Comparison of ENCODE assay signal across 16 cellular contexts in the genomic region with DNA sequence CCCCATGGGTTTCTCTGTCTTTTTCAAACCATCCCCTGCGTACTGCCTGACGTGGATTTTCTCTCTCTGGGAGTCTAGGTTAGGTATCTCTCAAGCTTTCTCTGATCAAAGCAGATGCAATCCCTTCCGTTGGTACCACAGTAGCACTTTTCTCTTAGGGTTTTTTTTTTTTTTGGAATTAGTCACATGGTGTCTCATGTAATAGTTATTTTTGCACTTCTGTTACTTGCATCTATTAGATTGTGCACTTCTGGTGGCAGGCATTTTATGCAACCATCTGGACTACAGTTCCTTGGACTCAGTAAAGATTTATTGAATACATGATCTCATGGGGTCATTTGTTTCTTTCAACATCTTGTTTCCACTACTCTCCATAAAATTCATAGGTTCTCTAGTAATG.
DNase-seq lines count a peak whose midpoint lies in the region; ATAC-seq and TF ChIP-seq lines count a peak whose summit lies in the region.
"Had no signal": no experiment of that assay in that cellular context is flagged by ENCODE, and none has a peak within 500 bp of the region (broad histone marks: within the 10 kb centered on the region; RNA-seq: fewer than 3 reads in every experiment).

No MANE protein-coding gene starts in this region.

- H2BK20ac ChIP-seq in IMR-90 (ENCODE audit: low read depth, low read length), result no peak overlapping the region

- no peak for TF ChIP-seq CTCF in IMR-90 (conservative IDR thresholded peaks at IDR 0.05; ENCODE audit: low read depth, low read length)
- TF ChIP-seq CTCF in brain (conservative IDR thresholded peaks at IDR 0.05), result no peak
- no peak for TF ChIP-seq CTCF in nephron progenitor cell (IDR thresholded peaks at IDR 0.05)

- no peaks in the 10 kb centered on the region for H4K20me1 ChIP-seq in IMR-90 (ENCODE audit: insufficient read depth, low read length)
- H4K20me1 ChIP-seq: BLaER1 treated with 17β-estradiol and CSF1 and Interleukin-3, amounts not matched to agents 10 nM and 100 nM had no signal

- no peaks in the 10 kb centered on the region for H3K27me3 ChIP-seq in IMR-90 (ENCODE audit: control insufficient read depth, insufficient read depth, low read length)
- H3K27me3 ChIP-seq: BLaER1 treated with 17β-estradiol and CSF1 and Interleukin-3, amounts not matched to agents 10 nM and 100 nM had no signal

- H2AK5ac ChIP-seq in IMR-90 (ENCODE audit: low read depth, low read length), result no peak overlapping the region

- no peak overlapping the region for H3K27ac ChIP-seq in IMR-90 (ENCODE audit: insufficient read depth, low read length)
- H3K27ac ChIP-seq: BLaER1 treated with 17β-estradiol and CSF1 and Interleukin-3, amounts not matched to agents 10 nM and 100 nM; HL-60 had no signal

- no CpG with 5 or more reads among the region's 3 CpGs for WGBS in IMR-90 (ENCODE audit: extremely low coverage in 2 of 2, insufficient read length in 1 of 2), 2 experiments

- no peak overlapping the region for H3K23ac ChIP-seq in IMR-90 (ENCODE audit: low read depth, low read length)

- H3K4me2 ChIP-seq in IMR-90 (ENCODE audit: low read depth, low read length), result no peak overlapping the region
- H3K4me2 ChIP-seq: BLaER1 treated with 17β-estradiol and CSF1 and Interleukin-3, amounts not matched to agents 10 nM and 100 nM had no signal

- H3K27me3 Mint-ChIP-seq in brain (no peaks in the 10 kb centered on the region), nephron progenitor cell (ENCODE audit: low read depth, poor library complexity) (no peaks in the 10 kb centered on the region)
- H3K27me3 Mint-ChIP-seq in stimulated activated memory B cell treated with anti-CD40 and anti-IgM and Interleukin-4, amounts not matched to agents 10 μg/mL and 1 μg/mL and 100 μg/mL, for 72 hours, result no peaks in the 10 kb centered on the region

- no peaks in the 10 kb centered on the region for H3K36me3 ChIP-seq in IMR-90 (ENCODE audit: control insufficient read depth, insufficient read depth, low read length)
- H3K36me3 ChIP-seq: BLaER1 treated with 17β-estradiol and CSF1 and Interleukin-3, amounts not matched to agents 10 nM and 100 nM had no signal

- H3K9me3 Mint-ChIP-seq in brain (no peaks in the 10 kb centered on the region), nephron progenitor cell (no peaks in the 10 kb centered on the region)
- no peaks in the 10 kb centered on the region for H3K9me3 Mint-ChIP-seq in stimulated activated memory B cell treated with anti-CD40 and anti-IgM and Interleukin-4, amounts not matched to agents 10 μg/mL and 1 μg/mL and 100 μg/mL, for 72 hours

- H3K4me3 Mint-ChIP-seq in brain (no peak overlapping the region), nephron progenitor cell (no peak overlapping the region)
- no peak overlapping the region for H3K4me3 Mint-ChIP-seq in stimulated activated memory B cell treated with anti-CD40 and anti-IgM and Interleukin-4, amounts not matched to agents 10 μg/mL and 1 μg/mL and 100 μg/mL, for 72 hours

- intact Hi-C loops in IMR-90 (cut with micrococcal nuclease), result no loop called here

- dilution Hi-C loops in IMR-90 (cut with HindIII; ENCODE audit: low sequenced_read_pairs, unreplicated experiment), result no loop called here

- H3K4me3 ChIP-seq in IMR-90 (ENCODE audit: insufficient read depth, low read depth, low read length), result no peak overlapping the region
- H3K4me3 ChIP-seq: BLaER1 treated with 17β-estradiol and CSF1 and Interleukin-3, amounts not matched to agents 10 nM and 100 nM had no signal

- no peak overlapping the region for H3K4ac ChIP-seq in IMR-90 (ENCODE audit: low read depth, low read length)

- H4K8ac ChIP-seq in IMR-90 (ENCODE audit: low read depth in 2 of 2, low read length in 2 of 2), result no peak overlapping the region

- H3K27ac Mint-ChIP-seq in brain, result peak overlapping the region in 3 of 5 experiments; percentile 11 to 47 (median 33)
- H3K27ac Mint-ChIP-seq in nephron progenitor cell, result peak overlapping the region; percentile 55
- H3K27ac Mint-ChIP-seq in stimulated activated memory B cell treated with anti-CD40 and anti-IgM and Interleukin-4, amounts not matched to agents 10 μg/mL and 1 μg/mL and 100 μg/mL, for 72 hours, result no peak overlapping the region

- no peaks in the 10 kb centered on the region for H3K4me1 ChIP-seq in IMR-90 (ENCODE audit: control insufficient read depth, insufficient read depth, low read length)
- H3K4me1 ChIP-seq: BLaER1 treated with 17β-estradiol and CSF1 and Interleukin-3, amounts not matched to agents 10 nM and 100 nM had no signal

- ATAC-seq in IMR-90 (ENCODE audit: low read depth) (no peak), HG03175 (IDR thresholded peaks at IDR 0.05; ENCODE audit: unreplicated experiment) (no peak)
- no peak for ATAC-seq in stimulated activated memory B cell treated with anti-CD40 and anti-IgM and Interleukin-4, amounts not matched to agents 10 μg/mL and 1 μg/mL and 100 μg/mL, for 72 hours

- no peak overlapping the region for H3K18ac ChIP-seq in IMR-90 (ENCODE audit: low read depth, low read length)

- H3K79me1 ChIP-seq in IMR-90 (ENCODE audit: low read depth in 1 of 2, low read length in 2 of 2), result no peaks in the 10 kb centered on the region; a peak in 2 of 4 replicates

- H2BK15ac ChIP-seq in IMR-90 (ENCODE audit: low read depth, low read length), result no peak overlapping the region

- no peak overlapping the region for H2BK5ac ChIP-seq in IMR-90 (ENCODE audit: low read depth, low read length, poor library complexity, severe bottlenecking)

- H4K91ac ChIP-seq in IMR-90 (ENCODE audit: insufficient read depth, low read depth, low read length), result no peak overlapping the region

- CTCF ChIA-PET in IMR-90 (lab: Yijun Ruan, JAX), result no interaction called here

- H3K9ac ChIP-seq in IMR-90 (ENCODE audit: low read depth, low read length), result no peak overlapping the region
- H3K9ac ChIP-seq: BLaER1 treated with 17β-estradiol and CSF1 and Interleukin-3, amounts not matched to agents 10 nM and 100 nM had no signal

- H3K36me3 Mint-ChIP-seq in brain, result peaks cover 3% of the 10 kb centered on the region
- peaks cover 13% of the 10 kb centered on the region for H3K36me3 Mint-ChIP-seq in nephron progenitor cell (ENCODE audit: low read depth)
- no peaks in the 10 kb centered on the region for H3K36me3 Mint-ChIP-seq in stimulated activated memory B cell treated with anti-CD40 and anti-IgM and Interleukin-4, amounts not matched to agents 10 μg/mL and 1 μg/mL and 100 μg/mL, for 72 hours

- in situ Hi-C loops in IMR-90 (cut with MboI; ENCODE audit: low sequenced_read_pairs), result no loop called here

- peaks cover 2% of the 10 kb centered on the region; the same call in 1 of the 2 replicates for H3K9me1 ChIP-seq in IMR-90 (ENCODE audit: insufficient read depth, low read length)

- H2AK9ac ChIP-seq in IMR-90 (replicated peaks; ENCODE audit: low read depth, low read length, poor library complexity), result no peak overlapping the region

- H3K4me1 Mint-ChIP-seq in brain, result peaks cover 14% of the 10 kb centered on the region
- H3K4me1 Mint-ChIP-seq in nephron progenitor cell, result no peaks in the 10 kb centered on the region
- H3K4me1 Mint-ChIP-seq in stimulated activated memory B cell treated with anti-CD40 and anti-IgM and Interleukin-4, amounts not matched to agents 10 μg/mL and 1 μg/mL and 100 μg/mL, for 72 hours, result no peaks in the 10 kb centered on the region

- H4K5ac ChIP-seq in IMR-90 (ENCODE audit: low read depth, low read length), result no peak overlapping the region

- no peak overlapping the region for H3K14ac ChIP-seq in IMR-90 (replicated peaks; ENCODE audit: low read depth, low read length)

- no peak for TF ChIP-seq POLR2A in IMR-90 (IDR thresholded peaks at IDR 0.05; ENCODE audit: low read depth, low read length)

- POLR2A ChIA-PET in IMR-90 (lab: Charles Lee; ENCODE audit: unreplicated experiment), result no interaction called here

- H3K9me3 ChIP-seq in IMR-90 (ENCODE audit: control insufficient read depth, insufficient read depth, low read length), result no peaks in the 10 kb centered on the region
- H3K9me3 ChIP-seq: BLaER1 treated with 17β-estradiol and CSF1 and Interleukin-3, amounts not matched to agents 10 nM and 100 nM had no signal

- no peak overlapping the region for H3K56ac ChIP-seq in IMR-90 (ENCODE audit: extremely low read depth, insufficient read depth, low read length)

- no peak overlapping the region for H2BK120ac ChIP-seq in IMR-90 (ENCODE audit: low read depth, low read length)

- H2AFZ ChIP-seq in IMR-90 (replicated peaks; ENCODE audit: low read length, poor library complexity), result no peak overlapping the region

- TF ChIP-seq RAD21 in IMR-90 (IDR thresholded peaks at IDR 0.05; ENCODE audit: low read length), result no peak

- no TSS peak for BruUV-seq in IMR-90 (replicated peaks; lab: Mats Ljungman, UMichigan)

- DNase-seq in DMS 273 treated with DMSO at 0.1 percent for 48 hours (lab: John Stamatoyannopoulos, UW), result peak; percentile 51
- DNase-seq in IMR-90, result peak; percentile 45
- no peak for DNase-seq in nephron progenitor cell
- DNase-seq in hypothalamus (lab: John Stamatoyannopoulos, UW), result no peak
- no peak for DNase-seq in NCI-H510A treated with DMSO at 0.1 percent for 48 hours (lab: John Stamatoyannopoulos, UW)
- DNase-seq: ACHN, DMS153, KBM-7, NCI-H1092, NCI-H345, NCI-H774 had no signal

TF ChIP-seq in IMR-90, 13 proteins besides CTCF, POLR2A, EP300 and RAD21 (continues in another document):
- no peak for TF ChIP-seq USF2 (IDR thresholded peaks at IDR 0.05; ENCODE audit: low read depth, low read length)
- no peak for TF ChIP-seq RCOR1 (IDR thresholded peaks at IDR 0.05; ENCODE audit: insufficient replicate concordance, low read length)
- TF ChIP-seq, protein P1, sequence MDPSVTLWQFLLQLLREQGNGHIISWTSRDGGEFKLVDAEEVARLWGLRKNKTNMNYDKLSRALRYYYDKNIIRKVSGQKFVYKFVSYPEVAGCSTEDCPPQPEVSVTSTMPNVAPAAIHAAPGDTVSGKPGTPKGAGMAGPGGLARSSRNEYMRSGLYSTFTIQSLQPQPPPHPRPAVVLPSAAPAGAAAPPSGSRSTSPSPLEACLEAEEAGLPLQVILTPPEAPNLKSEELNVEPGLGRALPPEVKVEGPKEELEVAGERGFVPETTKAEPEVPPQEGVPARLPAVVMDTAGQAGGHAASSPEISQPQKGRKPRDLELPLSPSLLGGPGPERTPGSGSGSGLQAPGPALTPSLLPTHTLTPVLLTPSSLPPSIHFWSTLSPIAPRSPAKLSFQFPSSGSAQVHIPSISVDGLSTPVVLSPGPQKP (IDR thresholded peaks at IDR 0.05; ENCODE audit: borderline replicate concordance, low read depth, low read length), result no peak
- no peak for TF ChIP-seq FOS (IDR thresholded peaks at IDR 0.05; ENCODE audit: low read depth, low read length)
- no peak for TF ChIP-seq MXI1 (IDR thresholded peaks at IDR 0.05; ENCODE audit: borderline replicate concordance, low read depth, low read length)
- TF ChIP-seq RFX5 (IDR thresholded peaks at IDR 0.05; ENCODE audit: low read depth, low read length), result no peak
- no peak for TF ChIP-seq SMC3 (IDR thresholded peaks at IDR 0.05; ENCODE audit: low read depth, low read length)

Comparison
In these comparisons a context has a peak if more than half of its experiments do, and no peak if none do; other contexts are left out.
1. DNase-seq: peak in DMS 273 treated with DMSO at 0.1 percent for 48 hours (single experiment) and IMR-90 (single experiment); none in nephron progenitor cell (single experiment), hypothalamus (0 of 51) and NCI-H510A treated with DMSO at 0.1 percent for 48 hours (single experiment).